7 cellular contexts compared by ENCODE assay signal in genomic region chr4:145734576-145735329, GRCh38. TPM values are rescaled to one million over a fixed set of nuclear protein-coding genes. Genes with fewer than 3 reads are reported as not detected.
DNase-seq lines count a peak whose midpoint lies in the region; ATAC-seq and TF ChIP-seq lines count a peak whose summit lies in the region.

No MANE protein-coding gene starts in this region.

- H3K27ac Mint-ChIP-seq in osteocyte (ENCODE audit: unreplicated experiment): peak overlapping the region; percentile 99

- no peaks in the 10 kb centered on the region for H3K9me3 Mint-ChIP-seq in osteocyte (ENCODE audit: unreplicated experiment)

- peak overlapping the region; percentile 45 for H3K4me3 Mint-ChIP-seq in osteocyte (ENCODE audit: unreplicated experiment)

- ATAC-seq in GM18907 (IDR thresholded peaks at IDR 0.05; ENCODE audit: unreplicated experiment): peak; percentile 26

- DNase-seq in LoVo (ENCODE audit: low spot score) (peak; percentile 64), epidermal melanocyte (ENCODE audit: insufficient read length, low spot score) (peak; percentile 35), osteocyte (ENCODE audit: extremely low spot score, unreplicated experiment) (no peak), mesenteric fat pad (ENCODE audit: low spot score) (no peak), NCI-H2227 treated with DMSO at 0.1 percent for 48 hours (lab: John Stamatoyannopoulos, UW) (no peak)
- DNase-seq in activated CD8-positive, alpha-beta memory T cell treated with anti-CD3 and anti-CD28 coated beads, Interleukin-2, amount 50 U/mL, for 4 hours: no peak

- no peaks in the 10 kb centered on the region for H3K36me3 Mint-ChIP-seq in osteocyte (ENCODE audit: unreplicated experiment)

- H3K27me3 Mint-ChIP-seq in osteocyte (ENCODE audit: unreplicated experiment): no peaks in the 10 kb centered on the region

- H3K4me1 Mint-ChIP-seq in osteocyte (ENCODE audit: unreplicated experiment): peaks cover 57% of the 10 kb centered on the region

- TF ChIP-seq CTCF in osteocyte (IDR thresholded peaks at IDR 0.05): no peak

RNA-seq across cellular contexts. Expression of gene C4orf51, which starts 54.8 kb away (rescaled TPM):
- total RNA-seq in osteocyte (not detected in 2 replicates), mesenteric fat pad (not detected)

Comparison
In these comparisons a context has a peak if more than half of its experiments do, and no peak if none do; other contexts are left out.
1. DNase-seq: peak in LoVo (single experiment) and epidermal melanocyte (single experiment); none in osteocyte (single experiment), mesenteric fat pad (single experiment), NCI-H2227 treated with DMSO at 0.1 percent for 48 hours (single experiment) and activated CD8-positive, alpha-beta memory T cell treated with anti-CD3 and anti-CD28 coated beads, Interleukin-2, amount 50 U/mL, for 4 hours (single experiment).